Comparison of ENCODE assay signal across 17 cellular contexts in the genomic region with DNA sequence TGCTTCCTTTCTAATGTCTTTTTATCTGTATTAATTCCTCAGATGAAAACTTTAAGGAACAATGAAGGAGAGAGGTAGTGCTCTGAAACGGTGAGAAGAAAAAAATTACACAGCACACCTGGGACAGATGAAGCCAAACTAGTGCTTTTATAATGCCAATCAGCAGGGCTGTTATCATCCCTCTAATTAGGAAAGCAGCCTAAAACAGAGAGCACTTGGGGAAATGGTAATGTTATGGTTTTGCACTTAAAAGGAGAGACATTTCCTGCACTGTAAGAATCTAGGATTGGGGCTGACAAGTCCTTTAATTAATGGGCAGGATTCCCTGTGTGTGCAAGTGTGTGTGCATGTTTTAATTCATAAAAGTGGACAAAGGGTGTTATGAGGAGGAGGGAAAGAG. TPM values are rescaled to one million over a fixed set of nuclear protein-coding genes. Genes with fewer than 3 reads are reported as not detected.
DNase-seq lines count a peak whose midpoint lies in the region; ATAC-seq and TF ChIP-seq lines count a peak whose summit lies in the region.
"Had no signal": no experiment of that assay in that cellular context is flagged by ENCODE, and none has a peak within 500 bp of the region (broad histone marks: within the 10 kb centered on the region; RNA-seq: fewer than 3 reads in every experiment).

No MANE protein-coding gene starts in this region.

- DNase-seq in DMS53 treated with DMSO at 0.1 percent for 48 hours (lab: John Stamatoyannopoulos, UW; ENCODE audit: unreplicated experiment) (peak; percentile 82), DMS53 (lab: John Stamatoyannopoulos, UW) (no peak), NCI-H774 (lab: John Stamatoyannopoulos, UW) (peak; percentile 30), transverse colon (no peak), NAMALWA (ENCODE audit: low spot score) (no peak)
- DNase-seq in activated naive CD4-positive, alpha-beta T cell treated with anti-CD3 and anti-CD28 coated beads, Interleukin-2, amount 50 U/mL, for 16 hours, result no peak
- DNase-seq: activated CD8-positive, alpha-beta memory T cell treated with anti-CD3 and anti-CD28 coated beads, Interleukin-2, amount 10 ng/mL, durations not matched to agents 7 days and 5 days; activated naive CD4-positive, alpha-beta T cell treated with anti-CD3 and anti-CD28 coated beads for 36 hours; CD8-positive, alpha-beta memory T cell; GF-D8; NCI-H1048; right lobe of liver; stimulated activated naive CD4-positive, alpha-beta T cell had no signal

- peak overlapping the region; percentile 24 for H3K4me3 ChIP-seq in gastroesophageal sphincter
- H3K4me3 ChIP-seq in transverse colon, result no peak overlapping the region
- H3K4me3 ChIP-seq: right lobe of liver had no signal

- ATAC-seq in gastroesophageal sphincter, result no peak
- ATAC-seq in activated CD4-positive, CD25-positive, alpha-beta regulatory T cell treated with anti-CD3 and anti-CD28 coated beads, Interleukin-2, amount 50 U/mL, for 24 hours, result no peak
- ATAC-seq: activated CD8-positive, alpha-beta memory T cell treated with anti-CD3 and anti-CD28 coated beads, Interleukin-2, amount 10 ng/mL, durations not matched to agents 7 days and 5 days; SK-N-SH treated with all-trans-retinoic acid at 6 μM for 48 hours had no signal

- TF ChIP-seq POLR2A in gastroesophageal sphincter (IDR thresholded peaks at IDR 0.05) (no peak), transverse colon (IDR thresholded peaks at IDR 0.05) (no peak)

- in situ Hi-C loops in transverse colon (cut with MboI; ENCODE audit: low pct_ligation_motif_present in 1 of 4, low pct_unique_long_range_greater_than_20kb in 1 of 4, low sequenced_read_pairs in 3 of 4), result no loop called here

- peak overlapping the region; percentile 83 to 89 (median 87) for H3K27ac ChIP-seq in gastroesophageal sphincter
- H3K27ac ChIP-seq in transverse colon, result peak overlapping the region; percentile 57 to 85 (median 71)
- H3K27ac ChIP-seq: 22Rv1, right lobe of liver had no signal

- H3K27me3 ChIP-seq in gastroesophageal sphincter (no peaks in the 10 kb centered on the region), transverse colon (peaks cover 39% of the 10 kb centered on the region)
- H3K27me3 ChIP-seq: right lobe of liver had no signal

- WGBS in gastroesophageal sphincter (ENCODE audit: low coverage in 1 of 2), 2 donors, result 40% methylated on average over 1 of the region's 1 CpG
- 10 to 11% methylated on average over 1 of the region's 1 CpG for WGBS in transverse colon (ENCODE audit: low coverage in 1 of 2), 2 donors

- TF ChIP-seq EP300 in gastroesophageal sphincter (IDR thresholded peaks at IDR 0.05), result no peak
- no peak for TF ChIP-seq EP300 in transverse colon (IDR thresholded peaks at IDR 0.05; ENCODE audit: low read depth)

- H3K4me1 ChIP-seq in gastroesophageal sphincter (peaks cover 0 to 43% (median 0%) of the 10 kb centered on the region in 3 donors), transverse colon (peaks cover 0 to 10% (median 2%) of the 10 kb centered on the region in 4 donors)

- H3K36me3 ChIP-seq in gastroesophageal sphincter, result no peaks in the 10 kb centered on the region
- no peaks in the 10 kb centered on the region for H3K36me3 ChIP-seq in transverse colon
- H3K36me3 ChIP-seq: right lobe of liver had no signal

- H3K9me3 ChIP-seq in gastroesophageal sphincter (no peaks in the 10 kb centered on the region), transverse colon (no peaks in the 10 kb centered on the region)
- H3K9me3 ChIP-seq: right lobe of liver had no signal

- TF ChIP-seq CTCF in gastroesophageal sphincter (IDR thresholded peaks at IDR 0.05), result no peak
- no peak for TF ChIP-seq CTCF in transverse colon (IDR thresholded peaks at IDR 0.05)

- intact Hi-C loops in transverse colon (cut with DNase I; ENCODE audit: low total_unique reads), result no loop called here

RNA-seq across cellular contexts. Expression of gene LMO3, which starts 4.8 kb away (rescaled TPM):
- 100 to 1,000 TPM in 2 of 4 donors, 10 to 100 TPM in 2; 49.1 to 174 (median 111) TPM for total RNA-seq in gastroesophageal sphincter
- total RNA-seq in transverse colon, result 10 to 100 TPM in 3 of 4 donors, 1 to 10 TPM in 1; 9.2 to 55.1 (median 41.0) TPM
- total RNA-seq: activated CD8-positive, alpha-beta memory T cell treated with anti-CD3 and anti-CD28 coated beads, Interleukin-2, amount 10 ng/mL, durations not matched to agents 7 days and 5 days; activated naive CD4-positive, alpha-beta T cell treated with anti-CD3 and anti-CD28 coated beads for 36 hours; CD8-positive, alpha-beta memory T cell had no signal

Comparison
In these comparisons a context has a peak if more than half of its experiments do, and no peak if none do; other contexts are left out.
1. DNase-seq: peak in DMS53 treated with DMSO at 0.1 percent for 48 hours (single experiment) and NCI-H774 (single experiment); none in DMS53 (single experiment), transverse colon (single experiment), activated naive CD4-positive, alpha-beta T cell treated with anti-CD3 and anti-CD28 coated beads, Interleukin-2, amount 50 U/mL, for 16 hours (single experiment) and NAMALWA (single experiment).
2. H3K4me3 ChIP-seq: peak in gastroesophageal sphincter (2 of 2); none in transverse colon (0 of 4).